Comparison of ENCODE assay signal across 17 cellular contexts in genomic region chr9:78188594-78188993, GRCh38. TPM values are rescaled to one million over a fixed set of nuclear protein-coding genes. Genes with fewer than 3 reads are reported as not detected.
A peak's percentile ranks its signal among the peaks of the same experiment; 100 is the strongest.
DNase-seq lines count a peak whose midpoint lies in the region; ATAC-seq and TF ChIP-seq lines count a peak whose summit lies in the region.
"Had no signal": no experiment of that assay in that cellular context is flagged by ENCODE, and none has a peak within 500 bp of the region (broad histone marks: within the 10 kb centered on the region; RNA-seq: fewer than 3 reads in every experiment).

No MANE protein-coding gene starts in this region.

- intact Hi-C loops in lower lobe of right lung (cut with DNase I), result no loop called here
- intact Hi-C loops in mammary epithelial cell (cut with micrococcal nuclease), result no loop called here

- H3K9me3 ChIP-seq in HAP-1 (no peaks in the 10 kb centered on the region), hepatocyte (ENCODE audit: low read depth) (no peaks in the 10 kb centered on the region), lower lobe of right lung (no peaks in the 10 kb centered on the region), upper lobe of left lung (no peaks in the 10 kb centered on the region), mammary epithelial cell (replicated peaks; ENCODE audit: insufficient read depth, low read length) (no peaks in the 10 kb centered on the region)
- H3K9me3 ChIP-seq: BE2C had no signal

- TF ChIP-seq EP300 in upper lobe of left lung (IDR thresholded peaks at IDR 0.05), result no peak

- CTCF ChIA-PET in mammary epithelial cell (lab: Charles Lee; ENCODE audit: low non-redundant PET), result no interaction called here

- no peaks in the 10 kb centered on the region for H3K9me2 ChIP-seq in hepatocyte (replicated peaks; ENCODE audit: insufficient read depth)

- peak; percentile 28 to 74 for DNase-seq in HAP-1 (ENCODE audit: low spot score in 2 of 2)
- no peak for DNase-seq in hepatocyte (ENCODE audit: low spot score)
- no peak for DNase-seq in lower lobe of right lung
- no peak for DNase-seq in upper lobe of left lung
- DNase-seq in mammary epithelial cell, result no peak
- no peak for DNase-seq in activated naive CD4-positive, alpha-beta T cell treated with Interleukin-2 at 50 U/mL for 16 hours
- no peak for DNase-seq in central memory CD4-positive, alpha-beta T cell
- DNase-seq: BE2C; CD8-positive, alpha-beta T cell; COR-L47; DMS153; DMS79 treated with DMSO at 0.1 percent for 48 hours; EL; HCEC 1CT; HFFc6 had no signal

- H2AFZ ChIP-seq in hepatocyte (no peak overlapping the region), mammary epithelial cell (ENCODE audit: low read depth, low read length) (no peak overlapping the region)

- no peak for TF ChIP-seq POLR2A in upper lobe of left lung (IDR thresholded peaks at IDR 0.05)

- H3K79me2 ChIP-seq in hepatocyte (no peaks in the 10 kb centered on the region), mammary epithelial cell (ENCODE audit: insufficient read depth, low read length) (no peaks in the 10 kb centered on the region)

- BruUV-seq in mammary epithelial cell (replicated peaks; lab: Mats Ljungman, UMichigan), result no TSS peak

- no peak overlapping the region for H3K4me2 ChIP-seq in hepatocyte
- no peak overlapping the region for H3K4me2 ChIP-seq in mammary epithelial cell (ENCODE audit: insufficient read depth, low read depth, low read length)

- in situ Hi-C loops in HAP-1 (cut with MboI; ENCODE audit: low sequenced_read_pairs), result no loop called here
- in situ Hi-C loops in mammary epithelial cell (cut with MboI; ENCODE audit: low sequenced_read_pairs in 2 of 2), result no loop called here

- 97% methylated on average over 1 of the region's 1 CpG for WGBS in hepatocyte (ENCODE audit: low lambda C conversion rate, missing lambda C conversion rate)
- 65 to 86% methylated on average over 1 of the region's 1 CpG for WGBS in upper lobe of left lung, 2 donors
- WGBS in mammary epithelial cell (ENCODE audit: low coverage, missing lambda C conversion rate), result 92% methylated on average over 1 of the region's 1 CpG

- no peaks in the 10 kb centered on the region for H3K27me3 ChIP-seq in HAP-1 (ENCODE audit: low read depth)
- no peaks in the 10 kb centered on the region for H3K27me3 ChIP-seq in hepatocyte
- no peaks in the 10 kb centered on the region for H3K27me3 ChIP-seq in lower lobe of right lung (ENCODE audit: low read depth)
- no peaks in the 10 kb centered on the region for H3K27me3 ChIP-seq in upper lobe of left lung
- H3K27me3 ChIP-seq in mammary epithelial cell (ENCODE audit: insufficient read depth, low read length), result no peaks in the 10 kb centered on the region
- H3K27me3 ChIP-seq: BE2C had no signal

- H3K4me3 ChIP-seq in HAP-1 (no peak overlapping the region), hepatocyte (no peak overlapping the region), lower lobe of right lung (no peak overlapping the region), upper lobe of left lung (no peak overlapping the region), mammary epithelial cell (replicated peaks in 1 of 3; ENCODE audit: insufficient read depth in 1 of 3, low read depth in 2 of 3, low read length in 3 of 3) (no peak overlapping the region)

- dilution Hi-C loops in mammary epithelial cell (cut with HindIII; ENCODE audit: low sequenced_read_pairs), result no loop called here

- H3K36me3 ChIP-seq in HAP-1 (replicated peaks) (no peaks in the 10 kb centered on the region), hepatocyte (replicated peaks; ENCODE audit: insufficient read depth, low read depth) (no peaks in the 10 kb centered on the region), lower lobe of right lung (no peaks in the 10 kb centered on the region), upper lobe of left lung (no peaks in the 10 kb centered on the region), mammary epithelial cell (ENCODE audit: insufficient read depth, low read length) (no peaks in the 10 kb centered on the region)
- H3K36me3 ChIP-seq: BE2C had no signal

- H3K27ac ChIP-seq in hepatocyte (peak overlapping the region; percentile 9), lower lobe of right lung (peak overlapping the region; percentile 33), upper lobe of left lung (peak overlapping the region in 3 of 4 donors; percentile 31 to 42 (median 37)), mammary epithelial cell (ENCODE audit: insufficient read depth, low read depth, low read length) (no peak overlapping the region)
- H3K27ac ChIP-seq: C4-2B, HL-60 had no signal

- ATAC-seq in lower lobe of right lung, result peak; percentile 51 to 92
- ATAC-seq in upper lobe of left lung (ENCODE audit: low FRiP score in 2 of 2), result peak in 1 of 2 donors; percentile 68
- ATAC-seq: CD8-positive, alpha-beta T cell had no signal

- no peak overlapping the region for H3K9ac ChIP-seq in mammary epithelial cell (ENCODE audit: insufficient read depth, low read length)

- H3K4me1 ChIP-seq in HAP-1 (peaks cover 16% of the 10 kb centered on the region), hepatocyte (ENCODE audit: insufficient read depth) (no peaks in the 10 kb centered on the region), lower lobe of right lung (peaks cover 23% of the 10 kb centered on the region), upper lobe of left lung (peaks cover 0 to 12% (median 2%) of the 10 kb centered on the region in 4 donors), mammary epithelial cell (ENCODE audit: insufficient read depth, low read length) (no peaks in the 10 kb centered on the region)
- H3K4me1 ChIP-seq: BE2C had no signal

- no peaks in the 10 kb centered on the region for H4K20me1 ChIP-seq in hepatocyte (ENCODE audit: insufficient read depth, poor library complexity, severe bottlenecking)
- no peaks in the 10 kb centered on the region for H4K20me1 ChIP-seq in mammary epithelial cell (ENCODE audit: insufficient read depth, low read length)

- no peak for TF ChIP-seq CTCF in hepatocyte (IDR thresholded peaks at IDR 0.05; ENCODE audit: poor library complexity)
- no peak for TF ChIP-seq CTCF in lower lobe of right lung (IDR thresholded peaks at IDR 0.05)
- no peak for TF ChIP-seq CTCF in upper lobe of left lung (IDR thresholded peaks at IDR 0.05)
- no peak for TF ChIP-seq CTCF in mammary epithelial cell (conservative IDR thresholded peaks at IDR 0.05 in 1 of 2, IDR thresholded peaks at IDR 0.05 in 1 of 2; ENCODE audit: extremely low read depth in 1 of 2, insufficient read depth in 1 of 2, low read depth in 1 of 2, low read length in 2 of 2)

RNA-seq across cellular contexts. Expression of gene CEP78, which starts 47.3 kb away (rescaled TPM):
- total RNA-seq in hepatocyte (14.7 and 17.2 TPM in 2 replicates), lower lobe of right lung (12.9 TPM), upper lobe of left lung (10 to 100 TPM in 4 of 6 donors, 1 to 10 TPM in 2; 7.3 to 26.4 (median 11.9) TPM), mammary epithelial cell (10 to 100 TPM; 16.7 to 24.7 TPM)
- polyA plus RNA-seq in hepatocyte (8.1 and 8.2 TPM in 2 replicates), mammary epithelial cell (11.6 TPM)
- 20.1 TPM for polyA minus RNA-seq in mammary epithelial cell

Comparison
In these comparisons a context has a peak if more than half of its experiments do, and no peak if none do; other contexts are left out.
1. DNase-seq: peak in HAP-1 (2 of 2); none in hepatocyte (single experiment), lower lobe of right lung (single experiment), upper lobe of left lung (0 of 2), mammary epithelial cell (single experiment), activated naive CD4-positive, alpha-beta T cell treated with Interleukin-2 at 50 U/mL for 16 hours (single experiment) and central memory CD4-positive, alpha-beta T cell (single experiment).